ENCODE assay signal across 30 cellular contexts in the genomic region with DNA sequence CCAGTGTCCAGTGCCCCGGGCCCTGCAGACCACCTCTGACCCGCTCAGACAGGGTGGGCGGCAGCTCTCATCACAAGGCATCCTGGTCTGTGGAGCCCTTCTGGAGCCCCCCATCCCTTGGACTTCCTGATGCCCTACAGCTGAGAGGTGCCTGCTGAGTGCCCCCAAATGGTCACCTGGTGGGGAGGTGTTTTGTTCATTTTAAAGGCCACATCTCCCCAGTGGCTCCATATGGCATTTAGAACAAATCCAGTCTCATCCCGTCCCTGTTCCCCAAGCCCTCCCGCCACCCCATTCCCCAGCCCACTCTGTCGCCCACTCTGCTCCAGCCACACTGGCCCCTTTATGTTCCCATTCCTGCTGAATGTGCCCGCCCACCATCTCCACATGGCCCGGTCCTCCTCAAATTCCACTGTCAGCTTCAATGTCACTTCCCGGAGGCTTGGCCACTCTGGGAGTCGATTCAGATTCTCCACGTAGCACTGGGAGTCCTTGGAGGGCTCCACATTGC. TPM values are rescaled to one million over a fixed set of nuclear protein-coding genes. Genes with fewer than 3 reads are reported as not detected.
A peak's percentile ranks its signal among the peaks of the same experiment; 100 is the strongest.
DNase-seq lines count a peak whose midpoint lies in the region; ATAC-seq and TF ChIP-seq lines count a peak whose summit lies in the region.
"Had no signal": no experiment of that assay in that cellular context is flagged by ENCODE, and none has a peak within 500 bp of the region (broad histone marks: within the 10 kb centered on the region; RNA-seq: fewer than 3 reads in every experiment).

No MANE protein-coding gene starts in this region.

- intact Hi-C loops in Right ventricle myocardium inferior (cut with DNase I) (no loop called here), natural killer cell (cut with micrococcal nuclease) (no loop called here)

- peak overlapping the region; percentile 80 to 93 for H3K27ac Mint-ChIP-seq in natural killer cell
- H3K27ac Mint-ChIP-seq: activated CD8-positive, alpha-beta memory T cell treated with anti-CD3 and anti-CD28 coated beads, Interleukin-2, amount 10 ng/mL, durations not matched to agents 7 days and 5 days; activated naive CD4-positive, alpha-beta T cell treated with anti-CD3 and anti-CD28 coated beads, Interleukin-2, amount 50 U/mL, for 24 hours; activated T-cell treated with anti-CD3 and anti-CD28 coated beads, Interleukin-2, amount 50 U/mL, for 72 hours; stimulated activated naive CD8-positive, alpha-beta T cell treated with anti-CD3 and anti-CD28 coated beads, Interleukin-15, amount 100 ng/mL, for 72 hours; T-helper 1 cell treated with Interleukin-12 subunit alpha and Interleukin-12 subunit beta and Interleukin-4 antibody, amounts not matched to agents 30 μg/mL and 1 μg/mL, for 36 hours had no signal

- H3K4me3 Mint-ChIP-seq in natural killer cell, result peak overlapping the region; percentile 6
- H3K4me3 Mint-ChIP-seq: activated CD8-positive, alpha-beta memory T cell treated with anti-CD3 and anti-CD28 coated beads, Interleukin-2, amount 10 ng/mL, durations not matched to agents 7 days and 5 days; activated naive CD4-positive, alpha-beta T cell treated with anti-CD3 and anti-CD28 coated beads, Interleukin-2, amount 50 U/mL, for 24 hours; activated T-cell treated with anti-CD3 and anti-CD28 coated beads, Interleukin-2, amount 50 U/mL, for 72 hours; naive B cell; stimulated activated naive CD8-positive, alpha-beta T cell treated with anti-CD3 and anti-CD28 coated beads, Interleukin-15, amount 100 ng/mL, for 72 hours; T-helper 1 cell treated with Interleukin-12 subunit alpha and Interleukin-12 subunit beta and Interleukin-4 antibody, amounts not matched to agents 30 μg/mL and 1 μg/mL, for 36 hours had no signal

- no peak for TF ChIP-seq POLR2A in suprapubic skin (IDR thresholded peaks at IDR 0.05)

- no peak overlapping the region for H3K27ac ChIP-seq in right atrium auricular region
- H3K27ac ChIP-seq in RWPE2 (ENCODE audit: poor library complexity, severe bottlenecking), result no peak overlapping the region
- H3K27ac ChIP-seq in suprapubic skin, result no peak overlapping the region
- H3K27ac ChIP-seq: gastrocnemius medialis, HL-60, KMS-11 had no signal

- ATAC-seq in Right ventricle myocardium inferior (no peak), RWPE2 (ENCODE audit: low read depth) (no peak), natural killer cell (no peak)
- ATAC-seq: activated CD8-positive, alpha-beta memory T cell treated with anti-CD3 and anti-CD28 coated beads, Interleukin-2, amount 10 ng/mL, durations not matched to agents 7 days and 5 days; activated T-cell treated with anti-CD3 and anti-CD28 coated beads, Interleukin-2, amount 50 U/mL, for 72 hours; gastrocnemius medialis; left lobe of liver; SK-N-SH treated with all-trans-retinoic acid at 6 μM for 48 hours; stimulated activated naive CD8-positive, alpha-beta T cell treated with anti-CD3 and anti-CD28 coated beads, Interleukin-15, amount 100 ng/mL, for 72 hours had no signal

- no peaks in the 10 kb centered on the region for H3K9me3 ChIP-seq in right atrium auricular region
- H3K9me3 ChIP-seq in RWPE2 (ENCODE audit: severe bottlenecking), result no peaks in the 10 kb centered on the region
- no peaks in the 10 kb centered on the region for H3K9me3 ChIP-seq in suprapubic skin
- H3K9me3 ChIP-seq: gastrocnemius medialis had no signal

- TF ChIP-seq CTCF in right atrium auricular region (IDR thresholded peaks at IDR 0.05), result no peak
- TF ChIP-seq CTCF in RWPE2 (IDR thresholded peaks at IDR 0.05; ENCODE audit: poor library complexity, severe bottlenecking), result no peak
- TF ChIP-seq CTCF in natural killer cell (IDR thresholded peaks at IDR 0.05), result no peak
- TF ChIP-seq CTCF in suprapubic skin (IDR thresholded peaks at IDR 0.05), result no peak

- H3K36me3 Mint-ChIP-seq in natural killer cell, result no peaks in the 10 kb centered on the region
- H3K36me3 Mint-ChIP-seq: activated CD8-positive, alpha-beta memory T cell treated with anti-CD3 and anti-CD28 coated beads, Interleukin-2, amount 10 ng/mL, durations not matched to agents 7 days and 5 days; activated naive CD4-positive, alpha-beta T cell treated with anti-CD3 and anti-CD28 coated beads, Interleukin-2, amount 50 U/mL, for 24 hours; naive B cell had no signal

- H3K4me1 ChIP-seq in right atrium auricular region (peaks cover 0 to 27% of the 10 kb centered on the region in 2 donors), RWPE2 (ENCODE audit: insufficient read depth, poor library complexity, severe bottlenecking) (peaks cover 5% of the 10 kb centered on the region), suprapubic skin (peaks cover 52% of the 10 kb centered on the region)

- peaks cover 56 to 92% of the 10 kb centered on the region in 2 donors for H3K4me1 Mint-ChIP-seq in natural killer cell
- H3K4me1 Mint-ChIP-seq: activated naive CD4-positive, alpha-beta T cell treated with anti-CD3 and anti-CD28 coated beads, Interleukin-2, amount 50 U/mL, for 24 hours had no signal

- no peak for TF ChIP-seq EP300 in suprapubic skin (IDR thresholded peaks at IDR 0.05)

- H3K27me3 ChIP-seq in right atrium auricular region (no peaks in the 10 kb centered on the region), RWPE2 (ENCODE audit: insufficient read depth, poor library complexity, severe bottlenecking) (no peaks in the 10 kb centered on the region), suprapubic skin (no peaks in the 10 kb centered on the region)
- H3K27me3 ChIP-seq: gastrocnemius medialis had no signal

- H3K27me3 Mint-ChIP-seq in natural killer cell (ENCODE audit: low read depth in 2 of 2), result no peaks in the 10 kb centered on the region
- H3K27me3 Mint-ChIP-seq: activated CD8-positive, alpha-beta memory T cell treated with anti-CD3 and anti-CD28 coated beads, Interleukin-2, amount 10 ng/mL, durations not matched to agents 7 days and 5 days; activated naive CD4-positive, alpha-beta T cell treated with anti-CD3 and anti-CD28 coated beads, Interleukin-2, amount 50 U/mL, for 24 hours; naive B cell; stimulated activated naive CD8-positive, alpha-beta T cell treated with anti-CD3 and anti-CD28 coated beads, Interleukin-15, amount 100 ng/mL, for 72 hours had no signal

- H3K9me3 Mint-ChIP-seq in natural killer cell, result peaks cover 0 to 4% of the 10 kb centered on the region in 2 donors
- H3K9me3 Mint-ChIP-seq: activated naive CD4-positive, alpha-beta T cell treated with anti-CD3 and anti-CD28 coated beads, Interleukin-2, amount 50 U/mL, for 24 hours; activated T-cell treated with anti-CD3 and anti-CD28 coated beads, Interleukin-2, amount 50 U/mL, for 72 hours; stimulated activated naive CD8-positive, alpha-beta T cell treated with anti-CD3 and anti-CD28 coated beads, Interleukin-15, amount 100 ng/mL, for 72 hours; T-helper 1 cell treated with Interleukin-12 subunit alpha and Interleukin-12 subunit beta and Interleukin-4 antibody, amounts not matched to agents 30 μg/mL and 1 μg/mL, for 36 hours had no signal

- DNase-seq in Right ventricle myocardium inferior (ENCODE audit: missing footprints), result peak; percentile 30
- no peak for DNase-seq in right atrium auricular region (ENCODE audit: low spot score)
- DNase-seq in RWPE2 (ENCODE audit: low spot score), result peak; percentile 42
- no peak for DNase-seq in natural killer cell
- DNase-seq in suprapubic skin (ENCODE audit: low spot score in 2 of 2), result peak; percentile 57 to 73
- no peak for DNase-seq in NCI-H69 (lab: John Stamatoyannopoulos, UW)
- DNase-seq in activated gamma-delta T cell treated with Interleukin-2 at 50 U/mL for 16 hours, result no peak
- DNase-seq in stimulated activated naive CD4-positive, alpha-beta T cell (lab: John Stamatoyannopoulos, UW), result no peak
- DNase-seq: ACHN; activated CD4-positive, alpha-beta T cell treated with anti-CD3 and anti-CD28 coated beads, Interleukin-2, amount 50 U/mL, for 4 hours; activated CD4-positive, CD25-positive, alpha-beta regulatory T cell; activated CD8-positive, alpha-beta memory T cell treated with anti-CD3 and anti-CD28 coated beads, Interleukin-2, amount 10 ng/mL, durations not matched to agents 7 days and 5 days; activated T-cell treated with anti-CD3 and anti-CD28 coated beads, Interleukin-2, amount 50 U/mL, for 72 hours; amygdala; hippocampal formation; MM.1S; naive B cell; NCI-H2029 treated with DMSO at 0.1 percent for 48 hours; NCI-H524 treated with DMSO at 0.1 percent for 48 hours; occipital lobe; OCI-M1; small intestine; stimulated activated naive CD8-positive, alpha-beta T cell treated with anti-CD3 and anti-CD28 coated beads, Interleukin-15, amount 100 ng/mL, for 72 hours had no signal

- H3K36me3 ChIP-seq in right atrium auricular region (no peaks in the 10 kb centered on the region), RWPE2 (ENCODE audit: low read depth) (no peaks in the 10 kb centered on the region), suprapubic skin (peaks cover 3% of the 10 kb centered on the region)
- H3K36me3 ChIP-seq: gastrocnemius medialis had no signal

- H3K4me3 ChIP-seq in right atrium auricular region, result no peak overlapping the region
- no peak overlapping the region for H3K4me3 ChIP-seq in RWPE2 (ENCODE audit: severe bottlenecking)
- H3K4me3 ChIP-seq in suprapubic skin, result no peak overlapping the region
- H3K4me3 ChIP-seq: gastrocnemius medialis had no signal

- 90% methylated on average over 11 of the region's 11 CpGs for WGBS in suprapubic skin

RNA-seq across cellular contexts. Expression of gene OSBPL5, which starts 32.8 kb away (rescaled TPM):
- total RNA-seq in Right ventricle myocardium inferior, result 18.4 TPM
- total RNA-seq in right atrium auricular region, result 10 to 100 TPM; 11.1 to 17.8 TPM
- total RNA-seq in natural killer cell, result 100 to 1,000 TPM; 375 to 522 (median 377) TPM
- total RNA-seq in suprapubic skin, result 10 to 100 TPM; 43.4 to 75.2 (median 56.8) TPM

Comparison
In these comparisons a context has a peak if more than half of its experiments do, and no peak if none do; other contexts are left out.
1. DNase-seq: peak in Right ventricle myocardium inferior (single experiment), RWPE2 (single experiment) and suprapubic skin (2 of 2); none in right atrium auricular region (single experiment), natural killer cell (single experiment), NCI-H69 (single experiment), activated gamma-delta T cell treated with Interleukin-2 at 50 U/mL for 16 hours (single experiment) and stimulated activated naive CD4-positive, alpha-beta T cell (0 of 6).
2. RNA of gene OSBPL5, which starts 32.8 kb away (total RNA-seq): 375 to 522 TPM in natural killer cell; 43.4 to 75.2 TPM in suprapubic skin, 18.4 TPM in Right ventricle myocardium inferior (single experiment) and 11.1 to 17.8 TPM in right atrium auricular region; every median in the first group is over 4 times any median in the second.